In genomic region chr3:128051459-128051836, GRCh38 we compare ENCODE assay signal across 8 cellular contexts. TPM values are rescaled to one million over a fixed set of nuclear protein-coding genes. Genes with fewer than 3 reads are reported as not detected.
DNase-seq lines count a peak whose midpoint lies in the region; ATAC-seq and TF ChIP-seq lines count a peak whose summit lies in the region.

No MANE protein-coding gene starts in this region.

- H3K4me3 ChIP-seq in epithelial cell of proximal tubule (ENCODE audit: low read depth, low read length) (peak overlapping the region; percentile 88), neutrophil (ENCODE audit: low read depth in 1 of 2, low read length in 1 of 2) (peak overlapping the region; percentile 89 to 97)

- TF ChIP-seq CTCF in epithelial cell of proximal tubule (conservative IDR thresholded peaks at IDR 0.05; ENCODE audit: low read depth, low read length) (no peak), neutrophil (IDR thresholded peaks at IDR 0.05) (no peak)

- no peaks in the 10 kb centered on the region for H3K9me3 ChIP-seq in neutrophil

- DNase-seq in NCI-H1105 treated with DMSO at 0.1 percent for 48 hours (lab: John Stamatoyannopoulos, UW) = peak; percentile 38
- no peak for DNase-seq in NCI-H1105 (lab: John Stamatoyannopoulos, UW)
- peak; percentile 34 for DNase-seq in RKO (ENCODE audit: low spot score)
- DNase-seq in epithelial cell of proximal tubule (ENCODE audit: low read depth) = no peak
- no peak for DNase-seq in NCI-H2171 treated with DMSO at 0.1 percent for 48 hours (lab: John Stamatoyannopoulos, UW)
- DNase-seq in stimulated activated CD8-positive, alpha-beta memory T cell treated with anti-CD3 and anti-CD28 coated beads, Interleukin-4, amount 100 ng/mL, for 48 hours = no peak

- peaks cover 14% of the 10 kb centered on the region for H3K36me3 ChIP-seq in neutrophil

- peak overlapping the region; percentile 93 for H3K27ac ChIP-seq in neutrophil

- no peak for ATAC-seq in GM19395 (IDR thresholded peaks at IDR 0.05; ENCODE audit: unreplicated experiment)

- peaks cover 24% of the 10 kb centered on the region for H3K27me3 ChIP-seq in neutrophil

- peaks cover 38 to 40% of the 10 kb centered on the region in 2 experiments for H3K4me1 ChIP-seq in neutrophil (ENCODE audit: control insufficient read depth in 1 of 2, insufficient read depth in 1 of 2, low read depth in 1 of 2, low read length in 1 of 2)

RNA-seq across cellular contexts. Expression of gene SEC61A1, which starts 0.8 kb away (rescaled TPM):
- total RNA-seq in epithelial cell of proximal tubule = 150 and 242 TPM in 2 replicates

Comparison
In these comparisons a context has a peak if more than half of its experiments do, and no peak if none do; other contexts are left out.
1. DNase-seq: peak in NCI-H1105 treated with DMSO at 0.1 percent for 48 hours (single experiment) and RKO (single experiment); none in NCI-H1105 (single experiment), epithelial cell of proximal tubule (single experiment), NCI-H2171 treated with DMSO at 0.1 percent for 48 hours (single experiment) and stimulated activated CD8-positive, alpha-beta memory T cell treated with anti-CD3 and anti-CD28 coated beads, Interleukin-4, amount 100 ng/mL, for 48 hours (single experiment).